ENCODE assay signal across 24 cellular contexts in genomic region chr7:44080118-44080517, GRCh38. TPM values are rescaled to one million over a fixed set of nuclear protein-coding genes. Genes with fewer than 3 reads are reported as not detected.
A peak's percentile ranks its signal among the peaks of the same experiment; 100 is the strongest.
DNase-seq lines count a peak whose midpoint lies in the region; ATAC-seq, FAIRE-seq and TF ChIP-seq lines count a peak whose summit lies in the region.
"Had no signal": no experiment of that assay in that cellular context is flagged by ENCODE, and none has a peak within 500 bp of the region (broad histone marks: within the 10 kb centered on the region; RNA-seq: fewer than 3 reads in every experiment).

No MANE protein-coding gene starts in this region.

- peaks cover 12% of the 10 kb centered on the region for H4K20me1 ChIP-seq in Loucy (ENCODE audit: insufficient read depth, low read length, poor library complexity, severe bottlenecking)

- H3K27me3 Mint-ChIP-seq in CD8-positive, alpha-beta T cell (ENCODE audit: low read depth) = no peaks in the 10 kb centered on the region

- POLR2A ChIA-PET in CD8-positive, alpha-beta T cell (lab: Charles Lee) = interaction anchor here (2.7 kb wide), 1 partner anchor 14 kb away, joined by 43 read pairs; the partner anchor contains the start of gene PGAM2

- DNase-seq in CD8-positive, alpha-beta T cell = no peak
- DNase-seq in left ventricle myocardium inferior (peak; percentile 16), frontal cortex (ENCODE audit: low spot score in 2 of 2) (no peak), NCI-H128 (lab: John Stamatoyannopoulos, UW; ENCODE audit: unreplicated experiment) (no peak)
- no peak for DNase-seq in stimulated activated naive CD4-positive, alpha-beta T cell (lab: John Stamatoyannopoulos, UW)
- DNase-seq: activated CD4-positive, CD25-positive, alpha-beta regulatory T cell treated with anti-CD3 and anti-CD28 coated beads, Interleukin-2, amount 50 U/mL, for 72 hours; AML-193; effector CD4-positive, alpha-beta T cell; NCI-H1436 treated with DMSO at 0.1 percent for 48 hours; NCI-H2171 treated with DMSO at 0.1 percent for 48 hours; NCI-H774; SK-N-SH; stimulated activated naive CD4-positive, alpha-beta T cell treated with Interleukin-2 at 50 U/mL for 16 hours; T1000; transverse colon had no signal

- H3K79me2 ChIP-seq in Loucy (ENCODE audit: insufficient read depth, low read length) = peaks cover 51% of the 10 kb centered on the region

- no peaks in the 10 kb centered on the region for H3K9me3 Mint-ChIP-seq in CD8-positive, alpha-beta T cell

- H3K9ac ChIP-seq in Loucy (ENCODE audit: low read depth, low read length, poor library complexity, severe bottlenecking) (peak overlapping the region; percentile 91), skeletal muscle tissue (ENCODE audit: low read depth in 1 of 3, low read length in 3 of 3) (peak overlapping the region in 2 of 3 donors; percentile 45 to 90)
- H3K9ac ChIP-seq: SK-N-SH had no signal

- H3K27me3 ChIP-seq in CD8-positive, alpha-beta T cell (ENCODE audit: insufficient read depth, low read length) = no peaks in the 10 kb centered on the region
- no peaks in the 10 kb centered on the region for H3K27me3 ChIP-seq in Loucy (ENCODE audit: insufficient read depth, low read length, poor library complexity, severe bottlenecking)
- H3K27me3 ChIP-seq in left ventricle myocardium inferior (ENCODE audit: low read depth) = no peaks in the 10 kb centered on the region
- no peaks in the 10 kb centered on the region for H3K27me3 ChIP-seq in skeletal muscle tissue (ENCODE audit: control insufficient read depth in 3 of 3, insufficient read depth in 3 of 3, low read length in 3 of 3)
- H3K27me3 ChIP-seq: right lobe of liver, transverse colon had no signal

- CTCF ChIA-PET in CD8-positive, alpha-beta T cell (lab: Charles Lee) = interaction anchor here (0.7 to 1.2 kb wide), 2 partner anchors 8 to 116 kb away, joined by 3 to 5 read pairs; no protein-coding TSS in a partner anchor

- H3K4me3 ChIP-seq in CD8-positive, alpha-beta T cell (ENCODE audit: low read depth, low read length) = no peak overlapping the region
- H3K4me3 ChIP-seq in Loucy (ENCODE audit: low read length, poor library complexity, severe bottlenecking) (peak overlapping the region; percentile 92), left ventricle myocardium inferior (no peak overlapping the region), skeletal muscle tissue (ENCODE audit: low read length in 3 of 3) (peak overlapping the region in 1 of 3 donors; percentile 32)
- H3K4me3 ChIP-seq: mucosa of descending colon, right lobe of liver, transverse colon had no signal

- no peaks in the 10 kb centered on the region for H3F3A ChIP-seq in Loucy (ENCODE audit: low read depth)

- peaks cover 36% of the 10 kb centered on the region for H3K4me1 Mint-ChIP-seq in CD8-positive, alpha-beta T cell (ENCODE audit: low read depth)

- peaks cover 54% of the 10 kb centered on the region for H3K36me3 Mint-ChIP-seq in CD8-positive, alpha-beta T cell

- H3K4me1 ChIP-seq in CD8-positive, alpha-beta T cell (ENCODE audit: insufficient read depth, low read length) = peaks cover 26% of the 10 kb centered on the region
- H3K4me1 ChIP-seq in Loucy (ENCODE audit: insufficient read depth, low read length, poor library complexity, severe bottlenecking) = peaks cover 59% of the 10 kb centered on the region
- peaks cover 69% of the 10 kb centered on the region for H3K4me1 ChIP-seq in left ventricle myocardium inferior
- peaks cover 58 to 67% (median 59%) of the 10 kb centered on the region in 3 donors for H3K4me1 ChIP-seq in skeletal muscle tissue (ENCODE audit: control insufficient read depth in 3 of 3, insufficient read depth in 3 of 3, low read length in 3 of 3)

- no peak overlapping the region for H3K4me3 Mint-ChIP-seq in CD8-positive, alpha-beta T cell

- no peak for FAIRE-seq in frontal cortex (lab: Jason Lieb, UNC)

- no peaks in the 10 kb centered on the region for H3K9me3 ChIP-seq in CD8-positive, alpha-beta T cell (ENCODE audit: low read length)
- H3K9me3 ChIP-seq in Loucy (ENCODE audit: insufficient read depth, low read depth, low read length) (no peaks in the 10 kb centered on the region), left ventricle myocardium inferior (replicated peaks) (no peaks in the 10 kb centered on the region), skeletal muscle tissue (ENCODE audit: control insufficient read depth in 3 of 3, low read length in 3 of 3) (no peaks in the 10 kb centered on the region)
- H3K9me3 ChIP-seq: mucosa of descending colon, right lobe of liver, SK-N-SH, transverse colon had no signal

- H3K9me2 ChIP-seq in Loucy (replicated peaks; ENCODE audit: low read depth, low read length) = no peaks in the 10 kb centered on the region
- H3K9me2 ChIP-seq: SK-N-SH had no signal

- H3K4me2 ChIP-seq in Loucy (ENCODE audit: low read depth, low read length, poor library complexity, severe bottlenecking) = peak overlapping the region; percentile 94

- H3K36me3 ChIP-seq in CD8-positive, alpha-beta T cell (ENCODE audit: insufficient read depth, low read length) = peaks cover 51% of the 10 kb centered on the region
- peaks cover 34% of the 10 kb centered on the region; the same call in 1 of the 2 replicates for H3K36me3 ChIP-seq in Loucy (ENCODE audit: insufficient read depth, low read length)
- H3K36me3 ChIP-seq in left ventricle myocardium inferior = peaks cover 55% of the 10 kb centered on the region
- peaks cover 38 to 46% (median 45%) of the 10 kb centered on the region in 3 donors for H3K36me3 ChIP-seq in skeletal muscle tissue (ENCODE audit: control insufficient read depth in 3 of 3, insufficient read depth in 3 of 3, low read length in 3 of 3)

- H3K27ac ChIP-seq in CD8-positive, alpha-beta T cell (ENCODE audit: low read depth, low read length) = no peak overlapping the region
- H3K27ac ChIP-seq in left ventricle myocardium inferior (replicated peaks) = peak overlapping the region; percentile 93
- peak overlapping the region; percentile 84 for H3K27ac ChIP-seq in skeletal muscle tissue (ENCODE audit: low read depth, low read length)
- H3K27ac ChIP-seq: right lobe of liver had no signal

- no peak for TF ChIP-seq CTCF in CD8-positive, alpha-beta T cell (IDR thresholded peaks at IDR 0.05)
- TF ChIP-seq CTCF in Loucy (conservative IDR thresholded peaks at IDR 0.05; ENCODE audit: low read length) (no peak), left ventricle myocardium inferior (IDR thresholded peaks at IDR 0.05; ENCODE audit: borderline replicate concordance) (no peak)

- ATAC-seq in CD8-positive, alpha-beta T cell = no peak
- ATAC-seq: esophagus mucosa, left lobe of liver, mucosa of descending colon, Panc1, right lobe of liver had no signal

- no peak overlapping the region for H2AFZ ChIP-seq in Loucy (ENCODE audit: low read length)

- peak overlapping the region; percentile 41 for H3K27ac Mint-ChIP-seq in CD8-positive, alpha-beta T cell

- intact Hi-C loops in CD8-positive, alpha-beta T cell (cut with DNase I, micrococcal nuclease) = loop anchor here (5.0 kb wide), 4 partner anchors 392 to 1032 kb away; partner anchors contain the start of genes TBRG4 (in 2 of the 2), TMED4 (in 2 of the 2) and ZMIZ2 (in 1 of the 2)
- intact Hi-C loops in left ventricle myocardium inferior (cut with micrococcal nuclease) = no loop called here

RNA-seq across cellular contexts. Expression of gene POLM, which starts 2.2 kb away (rescaled TPM):
- 10 to 100 TPM; 35.7 to 42.0 TPM for total RNA-seq in CD8-positive, alpha-beta T cell
- total RNA-seq in left ventricle myocardium inferior (12.4 TPM), skeletal muscle tissue (12.5 TPM), frontal cortex (3.7 TPM)

RNA-seq across cellular contexts. Expression of gene PGAM2, which starts 14.8 kb away (rescaled TPM):
- 1 to 10 TPM; 1.1 to 1.5 TPM for total RNA-seq in CD8-positive, alpha-beta T cell
- total RNA-seq in left ventricle myocardium inferior (671 TPM), skeletal muscle tissue (618 TPM), frontal cortex (4.5 TPM)
- total RNA-seq: H4, left lobe of liver had no signal

RNA-seq across cellular contexts. Expression of gene AEBP1, which starts 24.0 kb away (rescaled TPM):
- total RNA-seq in CD8-positive, alpha-beta T cell = 10 to 100 TPM; 15.9 to 22.6 TPM
- 20.5 TPM for total RNA-seq in left ventricle myocardium inferior
- total RNA-seq in skeletal muscle tissue = 32.4 TPM
- total RNA-seq in frontal cortex = 4.1 TPM
- total RNA-seq: HT-29 had no signal

RNA-seq across cellular contexts. Expression of gene DBNL, which starts 35.6 kb away (rescaled TPM):
- total RNA-seq in CD8-positive, alpha-beta T cell = 10 to 100 TPM; 82.1 to 84.8 TPM
- total RNA-seq in left ventricle myocardium inferior (33.1 TPM), skeletal muscle tissue (41.2 TPM), frontal cortex (48.1 TPM)

RNA-seq across cellular contexts. Expression of gene POLD2, which starts 43.2 kb away (rescaled TPM):
- total RNA-seq in CD8-positive, alpha-beta T cell = 10 to 100 TPM; 44.0 to 48.9 TPM
- total RNA-seq in left ventricle myocardium inferior (78.0 TPM), skeletal muscle tissue (64.7 TPM), frontal cortex (46.1 TPM)

Comparison
In these comparisons a context has a peak if more than half of its experiments do, and no peak if none do; other contexts are left out.
1. RNA of gene PGAM2, which starts 14.8 kb away (total RNA-seq): 671 TPM in left ventricle myocardium inferior (single experiment) and 618 TPM in skeletal muscle tissue (single experiment); 4.5 TPM in frontal cortex (single experiment) and 1.1 to 1.5 TPM in CD8-positive, alpha-beta T cell; every median in the first group is over 100 times any median in the second.